In genomic region chr17:75518201-75518600, GRCh38 we compare ENCODE assay signal across 8 cellular contexts. TPM values are rescaled to one million over a fixed set of nuclear protein-coding genes. Genes with fewer than 3 reads are reported as not detected.
DNase-seq lines count a peak whose midpoint lies in the region; ATAC-seq, FAIRE-seq and TF ChIP-seq lines count a peak whose summit lies in the region.

No MANE protein-coding gene starts in this region.

- H3K36me3 ChIP-seq in small intestine (ENCODE audit: control insufficient read depth in 2 of 2, insufficient read depth in 2 of 2, low read length in 2 of 2) (peaks cover under 1 to 8% of the 10 kb centered on the region in 2 donors), mammary epithelial cell (ENCODE audit: insufficient read depth, low read length) (peaks cover 3% of the 10 kb centered on the region)

- H3K27ac Mint-ChIP-seq in activated naive CD4-positive, alpha-beta T cell treated with anti-CD3 and anti-CD28 coated beads, Interleukin-2, amount 50 U/mL, for 24 hours = peak overlapping the region; percentile 79

- no peaks in the 10 kb centered on the region for H3K9me3 ChIP-seq in small intestine (ENCODE audit: control insufficient read depth, low read depth)
- no peaks in the 10 kb centered on the region for H3K9me3 ChIP-seq in mammary epithelial cell (replicated peaks; ENCODE audit: insufficient read depth, low read length)

- peak overlapping the region; percentile 75 for H3K4me3 Mint-ChIP-seq in activated naive CD4-positive, alpha-beta T cell treated with anti-CD3 and anti-CD28 coated beads, Interleukin-2, amount 50 U/mL, for 24 hours

- H3K9ac ChIP-seq in mammary epithelial cell (ENCODE audit: insufficient read depth, low read length) = no peak overlapping the region

- no peaks in the 10 kb centered on the region for H3K27me3 Mint-ChIP-seq in activated naive CD4-positive, alpha-beta T cell treated with anti-CD3 and anti-CD28 coated beads, Interleukin-2, amount 50 U/mL, for 24 hours

- intact Hi-C loops in mammary epithelial cell (cut with micrococcal nuclease) = loop anchor here (5.0 kb wide), 3 partner anchors 111 to 246 kb away; partner anchors contain the start of genes GRB2 and MIF4GD

- peaks cover 37% of the 10 kb centered on the region for H3K79me2 ChIP-seq in mammary epithelial cell (ENCODE audit: insufficient read depth, low read length)

- TF ChIP-seq CTCF in mammary epithelial cell (conservative IDR thresholded peaks at IDR 0.05 in 1 of 2, IDR thresholded peaks at IDR 0.05 in 1 of 2; ENCODE audit: extremely low read depth in 1 of 2, insufficient read depth in 1 of 2, low read depth in 1 of 2, low read length in 2 of 2) = no peak

- WGBS in small intestine, 3 donors = 49 to 68% (median 63%) methylated on average over 3 of the region's 3 CpGs
- 42% methylated on average over 3 of the region's 3 CpGs for WGBS in mammary epithelial cell (ENCODE audit: low coverage, missing lambda C conversion rate)

- H3K4me3 ChIP-seq in small intestine (ENCODE audit: low read depth in 1 of 2, low read length in 2 of 2) = no peak overlapping the region
- H3K4me3 ChIP-seq in mammary epithelial cell (replicated peaks in 1 of 3; ENCODE audit: insufficient read depth in 1 of 3, low read depth in 2 of 3, low read length in 3 of 3) = no peak overlapping the region

- in situ Hi-C loops in mammary epithelial cell (cut with MboI; ENCODE audit: low sequenced_read_pairs in 2 of 2) = loop anchor here in 1 of 2 donors (10.0 kb wide), 1 partner anchor 93 kb away; no protein-coding TSS in a partner anchor

- BruUV-seq in mammary epithelial cell (replicated peaks; lab: Mats Ljungman, UMichigan) = no TSS peak

- H4K20me1 ChIP-seq in mammary epithelial cell (ENCODE audit: insufficient read depth, low read length) = no peaks in the 10 kb centered on the region

- DNase-seq in SKM-1 treated with dmso at 0.1 percent for 144 hours (lab: John Stamatoyannopoulos, UW; ENCODE audit: unreplicated experiment) = peak; percentile 29
- DNase-seq in SKM-1 (lab: John Stamatoyannopoulos, UW; ENCODE audit: unreplicated experiment) = no peak
- DNase-seq in MV-4-11 (lab: John Stamatoyannopoulos, UW) = peak; percentile 87
- DNase-seq in small intestine = peak; percentile 58
- no peak for DNase-seq in HT-29 (ENCODE audit: low spot score)
- DNase-seq in mammary epithelial cell = no peak

- no peak overlapping the region for H3K4me2 ChIP-seq in mammary epithelial cell (ENCODE audit: insufficient read depth, low read depth, low read length)

- dilution Hi-C loops in mammary epithelial cell (cut with HindIII; ENCODE audit: low sequenced_read_pairs) = loop anchor here (5.0 kb wide), 1 partner anchor 196 kb away; no protein-coding TSS in a partner anchor

- CTCF ChIA-PET in mammary epithelial cell (lab: Charles Lee; ENCODE audit: low non-redundant PET) = no interaction called here

- H3K36me3 Mint-ChIP-seq in activated naive CD4-positive, alpha-beta T cell treated with anti-CD3 and anti-CD28 coated beads, Interleukin-2, amount 50 U/mL, for 24 hours = peaks cover 13% of the 10 kb centered on the region

- peaks cover 23% of the 10 kb centered on the region for H3K4me1 Mint-ChIP-seq in activated naive CD4-positive, alpha-beta T cell treated with anti-CD3 and anti-CD28 coated beads, Interleukin-2, amount 50 U/mL, for 24 hours

- H3K9me3 Mint-ChIP-seq in activated naive CD4-positive, alpha-beta T cell treated with anti-CD3 and anti-CD28 coated beads, Interleukin-2, amount 50 U/mL, for 24 hours = no peaks in the 10 kb centered on the region

- no peak for ATAC-seq in HG02970 (IDR thresholded peaks at IDR 0.05; ENCODE audit: low FRiP score, unreplicated experiment)

- H3K27ac ChIP-seq in small intestine (ENCODE audit: low read depth in 1 of 2, low read length in 1 of 2) = peak overlapping the region in 1 of 2 donors; percentile 3
- H3K27ac ChIP-seq in mammary epithelial cell (ENCODE audit: insufficient read depth, low read depth, low read length) = no peak overlapping the region

- H3K27me3 ChIP-seq in small intestine (ENCODE audit: control insufficient read depth in 2 of 2, insufficient read depth in 2 of 2, low read length in 2 of 2) (no peaks in the 10 kb centered on the region), mammary epithelial cell (ENCODE audit: insufficient read depth, low read length) (no peaks in the 10 kb centered on the region)

- no peaks in the 10 kb centered on the region for H3K4me1 ChIP-seq in small intestine (ENCODE audit: control insufficient read depth in 2 of 2, insufficient read depth in 1 of 2, low read depth in 1 of 2, low read length in 1 of 2)
- peaks cover 25% of the 10 kb centered on the region for H3K4me1 ChIP-seq in mammary epithelial cell (ENCODE audit: insufficient read depth, low read length)

- FAIRE-seq in small intestine (lab: Jason Lieb, UNC) = no peak

- H2AFZ ChIP-seq in mammary epithelial cell (ENCODE audit: low read depth, low read length) = no peak overlapping the region

RNA-seq across cellular contexts. Expression of gene TSEN54, which starts 1.9 kb away (rescaled TPM):
- 10 to 100 TPM; 35.5 to 91.1 (median 79.4) TPM for polyA plus RNA-seq in small intestine
- total RNA-seq in HT-29 (2014; rRNA removed; shearing (Covaris generic)) = 108 and 134 TPM in 2 replicates
- total RNA-seq in mammary epithelial cell = 10 to 100 TPM; 10.2 to 19.6 TPM
- polyA plus RNA-seq in mammary epithelial cell = 24.1 TPM
- 12.5 TPM for polyA minus RNA-seq in mammary epithelial cell

RNA-seq across cellular contexts. Expression of gene CASKIN2, which starts 2.9 kb away (rescaled TPM):
- polyA plus RNA-seq in small intestine (10 to 100 TPM in 1 of 3 donors, 1 to 10 TPM in 2; 7.6 to 15.6 (median 8.6) TPM), mammary epithelial cell (6.6 TPM)
- total RNA-seq in HT-29 (2014; rRNA removed; shearing (Covaris generic)) = 12.3 and 13.6 TPM in 2 replicates
- 10 to 100 TPM; 10.5 to 22.1 TPM for total RNA-seq in mammary epithelial cell
- polyA minus RNA-seq in mammary epithelial cell = 7.0 TPM

RNA-seq across cellular contexts. Expression of gene LLGL2, which starts 7.3 kb away (rescaled TPM):
- 100 to 1,000 TPM; 140 to 365 (median 336) TPM for polyA plus RNA-seq in small intestine
- total RNA-seq in HT-29 (2014; rRNA removed; shearing (Covaris generic)) = 162 and 184 TPM in 2 replicates
- total RNA-seq in mammary epithelial cell = 10 to 100 TPM; 22.3 to 25.7 TPM
- 15.4 TPM for polyA plus RNA-seq in mammary epithelial cell
- polyA minus RNA-seq in mammary epithelial cell = 11.0 TPM

Comparison
In these comparisons a context has a peak if more than half of its experiments do, and no peak if none do; other contexts are left out.
1. DNase-seq: peak in SKM-1 treated with dmso at 0.1 percent for 144 hours (single experiment), MV-4-11 (single experiment) and small intestine (single experiment); none in SKM-1 (single experiment), HT-29 (single experiment) and mammary epithelial cell (single experiment).